In the genomic region with DNA sequence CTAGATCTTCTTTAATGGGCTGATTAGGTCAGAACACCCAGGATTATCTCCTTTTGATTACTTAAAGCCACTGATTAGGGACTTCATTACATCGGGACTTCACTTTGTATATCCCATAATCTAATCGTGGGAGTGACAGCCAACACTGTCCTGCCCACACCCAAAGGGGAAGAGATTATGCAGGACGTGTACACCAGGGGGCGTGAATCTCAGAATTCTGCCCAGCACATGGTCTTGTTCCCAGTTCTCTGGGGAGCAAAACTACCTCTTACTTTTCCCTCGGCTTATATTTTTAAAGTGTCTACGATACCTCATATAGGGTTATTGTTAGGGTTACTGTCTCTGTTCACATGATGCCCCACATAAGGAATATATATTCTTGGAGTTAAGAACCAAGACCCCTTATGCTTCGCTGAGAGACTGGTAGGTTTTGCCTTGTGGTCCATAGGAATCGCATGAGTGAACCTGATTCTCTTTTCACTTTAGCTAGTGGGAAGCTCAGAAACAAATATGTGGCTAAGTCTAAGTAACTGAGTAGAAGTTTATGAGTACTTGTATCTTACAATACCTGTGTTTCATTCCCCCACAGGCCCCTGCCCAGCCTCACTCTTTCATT, we compare ENCODE assay signal across 8 cellular contexts.
DNase-seq lines count a peak whose midpoint lies in the region; ATAC-seq, FAIRE-seq and TF ChIP-seq lines count a peak whose summit lies in the region.

No MANE protein-coding gene starts in this region.

- H3K4me1 ChIP-seq in testis: peaks cover 4% of the 10 kb centered on the region

- H3K4me3 Mint-ChIP-seq in CD4-positive, alpha-beta T cell: no peak overlapping the region
- no peak overlapping the region for H3K4me3 Mint-ChIP-seq in glutamatergic neuron (ENCODE audit: unreplicated experiment)

- peak in 5 of 10 experiments; percentile 8 to 28 (median 14) for DNase-seq in CD4-positive, alpha-beta T cell
- DNase-seq in LHCN-M2 (ENCODE audit: low read depth) (peak; percentile 35), WERI-Rb-1 (peak; percentile 89), glutamatergic neuron (no peak), testis (peak; percentile 36), GM19239 (ENCODE audit: insufficient read length, low spot score) (no peak)

- FAIRE-seq in GM19239 (lab: Jason Lieb, UNC): no peak

- H3K9me3 ChIP-seq in CD4-positive, alpha-beta T cell (ENCODE audit: control insufficient read depth, low read length): no peaks in the 10 kb centered on the region
- no peaks in the 10 kb centered on the region for H3K9me3 ChIP-seq in WERI-Rb-1 (ENCODE audit: severe bottlenecking)
- no peaks in the 10 kb centered on the region for H3K9me3 ChIP-seq in testis

- POLR2A ChIA-PET in CD4-positive, alpha-beta T cell (lab: Charles Lee): no interaction called here

- H3K36me3 ChIP-seq in WERI-Rb-1: no peaks in the 10 kb centered on the region
- H3K36me3 ChIP-seq in testis (ENCODE audit: low read depth, missing control alignments): no peaks in the 10 kb centered on the region

- intact Hi-C loops in CD4-positive, alpha-beta T cell (cut with DNase I, micrococcal nuclease): loop anchor here (5.0 to 10.0 kb wide), 3 partner anchors 299 to 759 kb away; no protein-coding TSS in a partner anchor
- intact Hi-C loops in testis (cut with DNase I; ENCODE audit: low total_unique reads): loop anchor here (10.0 kb wide), 1 partner anchor 289 kb away; no protein-coding TSS in a partner anchor

- 74 to 78% methylated on average over 8 of the region's 8 CpGs for WGBS in testis, 2 donors

- H3K27me3 ChIP-seq in CD4-positive, alpha-beta T cell (ENCODE audit: control insufficient read depth, insufficient read depth, low read length): no peaks in the 10 kb centered on the region
- H3K27me3 ChIP-seq in WERI-Rb-1 (ENCODE audit: insufficient read depth, low read depth, severe bottlenecking) (no peaks in the 10 kb centered on the region), testis (no peaks in the 10 kb centered on the region)

- H3K27ac Mint-ChIP-seq in CD4-positive, alpha-beta T cell: no peak overlapping the region
- no peak overlapping the region for H3K27ac Mint-ChIP-seq in glutamatergic neuron (ENCODE audit: unreplicated experiment)

- H3K27me3 Mint-ChIP-seq in CD4-positive, alpha-beta T cell: no peaks in the 10 kb centered on the region
- H3K27me3 Mint-ChIP-seq in glutamatergic neuron (ENCODE audit: unreplicated experiment): no peaks in the 10 kb centered on the region

- H3K9me3 Mint-ChIP-seq in CD4-positive, alpha-beta T cell: no peaks in the 10 kb centered on the region
- no peaks in the 10 kb centered on the region for H3K9me3 Mint-ChIP-seq in glutamatergic neuron (ENCODE audit: unreplicated experiment)

- CTCF ChIA-PET in CD4-positive, alpha-beta T cell (lab: Charles Lee): interaction anchor here (1.8 to 2.9 kb wide), 2 partner anchors 13 to 21 kb away, joined by 7 to 12 read pairs; no protein-coding TSS in a partner anchor

- no peak for ATAC-seq in CD4-positive, alpha-beta T cell (ENCODE audit: poor library complexity)
- peak; percentile 42 for ATAC-seq in GM19452 (IDR thresholded peaks at IDR 0.05; ENCODE audit: unreplicated experiment)
- no peak for ATAC-seq in GM21723 (IDR thresholded peaks at IDR 0.05; ENCODE audit: unreplicated experiment)

- no peaks in the 10 kb centered on the region for H3K36me3 Mint-ChIP-seq in CD4-positive, alpha-beta T cell (ENCODE audit: low read depth)
- H3K36me3 Mint-ChIP-seq in glutamatergic neuron (ENCODE audit: unreplicated experiment): peaks cover 5% of the 10 kb centered on the region

- TF ChIP-seq CTCF in CD4-positive, alpha-beta T cell (IDR thresholded peaks at IDR 0.05): peak; percentile 60
- TF ChIP-seq CTCF in WERI-Rb-1 (IDR thresholded peaks at IDR 0.05; ENCODE audit: low read depth, low read length) (peak; percentile 74), glutamatergic neuron (IDR thresholded peaks at IDR 0.05; ENCODE audit: partially characterized antibody, unreplicated experiment) (peak; percentile 19), testis (IDR thresholded peaks at IDR 0.05) (peak in 2 of 3 experiments; percentile 25 to 31)

- H3K4me1 Mint-ChIP-seq in CD4-positive, alpha-beta T cell (ENCODE audit: low read depth): peaks cover 29% of the 10 kb centered on the region
- H3K4me1 Mint-ChIP-seq in glutamatergic neuron (ENCODE audit: low read depth, unreplicated experiment): peaks cover 12% of the 10 kb centered on the region

- no peak overlapping the region for H3K4me3 ChIP-seq in WERI-Rb-1 (ENCODE audit: low read depth, low read length)
- no peak overlapping the region for H3K4me3 ChIP-seq in testis

- H3K27ac ChIP-seq in CD4-positive, alpha-beta T cell (ENCODE audit: low read depth, low read length): no peak overlapping the region
- H3K27ac ChIP-seq in WERI-Rb-1: no peak overlapping the region
- H3K27ac ChIP-seq in testis: no peak overlapping the region

- no peak for TF ChIP-seq POLR2A in testis (IDR thresholded peaks at IDR 0.05)

Comparison
In these comparisons a context has a peak if more than half of its experiments do, and no peak if none do; other contexts are left out.
1. DNase-seq: peak in LHCN-M2 (single experiment), WERI-Rb-1 (single experiment) and testis (single experiment); none in glutamatergic neuron (single experiment) and GM19239 (single experiment).
2. CTCF ChIP-seq: peak in every context shown above with its lines; median percentile 74 in WERI-Rb-1; 60 in CD4-positive, alpha-beta T cell; 28 in testis; 19 in glutamatergic neuron.